In genomic region chr7:132580717-132581285, GRCh38 we compare ENCODE assay signal across 8 cellular contexts.
DNase-seq lines count a peak whose midpoint lies in the region; ATAC-seq, FAIRE-seq and TF ChIP-seq lines count a peak whose summit lies in the region.

No MANE protein-coding gene starts in this region.

- peak; percentile 95 for TF ChIP-seq CTCF in D721Med (IDR thresholded peaks at IDR 0.05; ENCODE audit: insufficient read depth, missing control alignments)

- ATAC-seq in GM21717 (IDR thresholded peaks at IDR 0.05; ENCODE audit: unreplicated experiment) (peak; percentile 66), GM19397 (IDR thresholded peaks at IDR 0.05; ENCODE audit: unreplicated experiment) (no peak)

- no peak overlapping the region for H3K4me3 ChIP-seq in skeletal muscle cell (ENCODE audit: low read depth, low read length)

- peak; percentile 6 for FAIRE-seq in D721Med (lab: Jason Lieb, UNC)

- DNase-seq in D721Med (ENCODE audit: insufficient read length, low spot score) (peak; percentile 51), NCI-H1092 (lab: John Stamatoyannopoulos, UW) (peak; percentile 70), SW480 (ENCODE audit: low spot score) (peak; percentile 81), amygdala (lab: John Stamatoyannopoulos, UW) (peak in 48 of 56 donors; percentile 6 to 77 (median 40)), hepatic stellate cell (ENCODE audit: low spot score) (peak; percentile 60), skeletal muscle cell (ENCODE audit: low read depth) (peak; percentile 47)
